Comparison of ENCODE assay signal across 22 cellular contexts in genomic region chr1:184399192-184399847, GRCh38. TPM values are rescaled to one million over a fixed set of nuclear protein-coding genes. Genes with fewer than 3 reads are reported as not detected.
DNase-seq lines count a peak whose midpoint lies in the region; ATAC-seq and TF ChIP-seq lines count a peak whose summit lies in the region.
"Had no signal": no experiment of that assay in that cellular context is flagged by ENCODE, and none has a peak within 500 bp of the region (broad histone marks: within the 10 kb centered on the region; RNA-seq: fewer than 3 reads in every experiment).

No MANE protein-coding gene starts in this region.

- no peak overlapping the region for H3K4me3 Mint-ChIP-seq in WTC11
- H3K4me3 Mint-ChIP-seq: dendritic cell treated with granulocyte-macrophage colony-stimulating factor and Interleukin-4, amounts not matched to agents 40 ng/mL and 50 ng/mL, for 4 days had no signal

- H3K9me3 Mint-ChIP-seq in WTC11 = no peaks in the 10 kb centered on the region
- H3K9me3 Mint-ChIP-seq: dendritic cell treated with granulocyte-macrophage colony-stimulating factor and Interleukin-4, amounts not matched to agents 40 ng/mL and 50 ng/mL, for 4 days had no signal

- H3K4me1 ChIP-seq in subcutaneous abdominal adipose tissue (ENCODE audit: control insufficient read depth in 5 of 5, insufficient read depth in 5 of 5, low read length in 5 of 5) = peaks cover 2 to 5% (median 3%) of the 10 kb centered on the region in 5 donors
- H3K4me1 ChIP-seq in A673 (ENCODE audit: insufficient read depth, low read length, poor library complexity, severe bottlenecking) = peaks cover 4% of the 10 kb centered on the region
- H3K4me1 ChIP-seq: BLaER1, prostate gland had no signal

- H3K27ac ChIP-seq in subcutaneous abdominal adipose tissue (ENCODE audit: low read depth, low read length) (peak overlapping the region; percentile 4), A673 (ENCODE audit: low read depth, low read length, poor library complexity, severe bottlenecking) (no peak overlapping the region)
- H3K27ac ChIP-seq: BLaER1, prostate gland had no signal

- ATAC-seq in WTC11 (peak; percentile 86), left cardiac atrium (peak; percentile 47 to 54), GM18505 (IDR thresholded peaks at IDR 0.05; ENCODE audit: unreplicated experiment) (no peak), GM18511 (IDR thresholded peaks at IDR 0.05; ENCODE audit: unreplicated experiment) (no peak)
- ATAC-seq: mucosa of descending colon had no signal

- CTCF ChIA-PET in WTC11 (lab: Charles Lee) = interaction anchor here (1.2 to 1.7 kb wide), 2 partner anchors 20 to 264 kb away, joined by 3 to 5 read pairs; no protein-coding TSS in a partner anchor
- CTCF ChIA-PET in A673 (lab: Charles Lee) = no interaction called here

- TF ChIP-seq CTCF in WTC11 (IDR thresholded peaks at IDR 0.05) (no peak), A673 (conservative IDR thresholded peaks at IDR 0.05; ENCODE audit: low read depth, low read length) (no peak)

- peaks cover 8% of the 10 kb centered on the region for H3K4me1 Mint-ChIP-seq in WTC11

- no peak overlapping the region for H3K4me3 ChIP-seq in subcutaneous abdominal adipose tissue (ENCODE audit: low read depth in 1 of 5, low read length in 5 of 5)
- no peak overlapping the region for H3K4me3 ChIP-seq in A673 (ENCODE audit: low read depth, low read length, poor library complexity, severe bottlenecking)
- H3K4me3 ChIP-seq: BLaER1, mucosa of descending colon, prostate gland, smooth muscle cell, tibial nerve had no signal

- H3K9ac ChIP-seq in subcutaneous abdominal adipose tissue (ENCODE audit: low read length in 5 of 5) = no peak overlapping the region
- H3K9ac ChIP-seq: BLaER1 had no signal

- TF ChIP-seq POLR2A in GM18505 (IDR thresholded peaks at IDR 0.05; ENCODE audit: borderline replicate concordance, extremely low read depth, insufficient read depth, insufficient read length) = no peak

- H3K27ac Mint-ChIP-seq in WTC11 = no peak overlapping the region
- H3K27ac Mint-ChIP-seq: dendritic cell treated with granulocyte-macrophage colony-stimulating factor and Interleukin-4, amounts not matched to agents 40 ng/mL and 50 ng/mL, for 4 days had no signal

- POLR2A ChIA-PET in WTC11 (lab: Charles Lee) = interaction anchor here (0.7 kb wide), 2 partner anchors 65 to 133 kb away, joined by 6 to 7 read pairs; no protein-coding TSS in a partner anchor
- POLR2A ChIA-PET in A673 (lab: Charles Lee; ENCODE audit: low non-redundant PET) = no interaction called here

- H3K36me3 ChIP-seq in subcutaneous abdominal adipose tissue (ENCODE audit: control insufficient read depth in 5 of 5, insufficient read depth in 5 of 5, low read length in 5 of 5) (no peaks in the 10 kb centered on the region), A673 (ENCODE audit: insufficient read depth, low read length, poor library complexity, severe bottlenecking) (no peaks in the 10 kb centered on the region)
- H3K36me3 ChIP-seq: BLaER1, prostate gland, tibial nerve had no signal

- H3K27me3 ChIP-seq in subcutaneous abdominal adipose tissue (ENCODE audit: control insufficient read depth in 5 of 5, insufficient read depth in 4 of 5, low read length in 5 of 5) (no peaks in the 10 kb centered on the region), A673 (replicated peaks; ENCODE audit: insufficient read depth, low read depth, low read length, poor library complexity) (no peaks in the 10 kb centered on the region)
- H3K27me3 ChIP-seq: BLaER1, tibial nerve had no signal

- no peaks in the 10 kb centered on the region for H3K27me3 Mint-ChIP-seq in WTC11 (ENCODE audit: low read depth)
- H3K27me3 Mint-ChIP-seq: dendritic cell treated with granulocyte-macrophage colony-stimulating factor and Interleukin-4, amounts not matched to agents 40 ng/mL and 50 ng/mL, for 4 days had no signal

- DNase-seq in NCI-H82 (lab: John Stamatoyannopoulos, UW) (peak; percentile 19), NCI-H82 treated with DMSO at 0.1 percent for 48 hours (lab: John Stamatoyannopoulos, UW; ENCODE audit: unreplicated experiment) (no peak), WTC11 (ENCODE audit: low spot score) (no peak), left cardiac atrium (no peak), A673 (ENCODE audit: low spot score) (no peak)
- DNase-seq: activated CD4-positive, alpha-beta T cell treated with anti-CD3 and anti-CD28 coated beads, Interleukin-2, amount 50 U/mL, for 4 hours; activated effector memory CD4-positive, alpha-beta T cell treated with Interleukin-2 at 50 U/mL for 16 hours; mucosa of descending colon; NCI-H2107; NCI-H510A treated with DMSO at 0.1 percent for 48 hours; SIG-M5; stimulated activated CD4-positive, alpha-beta T cell treated with anti-CD3 and anti-CD28 coated beads, Interleukin-2, amount 100 ng/mL, for 48 hours; stimulated activated naive CD4-positive, alpha-beta T cell treated with Interleukin-2 at 50 U/mL for 16 hours; T-helper 2 cell had no signal

- no peaks in the 10 kb centered on the region for H3K9me3 ChIP-seq in subcutaneous abdominal adipose tissue (ENCODE audit: control insufficient read depth in 5 of 5, low read length in 5 of 5)
- H3K9me3 ChIP-seq in A673 (ENCODE audit: low read depth, low read length, poor library complexity, severe bottlenecking) = no peaks in the 10 kb centered on the region
- H3K9me3 ChIP-seq: BLaER1, mucosa of descending colon, prostate gland, tibial nerve had no signal

- no peaks in the 10 kb centered on the region for H3K36me3 Mint-ChIP-seq in WTC11

- BruUV-seq in A673 (replicated peaks; lab: Mats Ljungman, UMichigan) = no TSS peak

- intact Hi-C loops in left cardiac atrium (cut with DNase I) (no loop called here), A673 (cut with micrococcal nuclease; ENCODE audit: unreplicated experiment) (no loop called here)

TF ChIP-seq in WTC11, 78 proteins besides CTCF, POLR2A, EP300 and RAD21 (continues in another document):
- TF ChIP-seq ZNF232 (CRISPR knock-in tag; IDR thresholded peaks at IDR 0.05) (no peak), NR3C1 (CRISPR knock-in tag; conservative IDR thresholded peaks at IDR 0.05; ENCODE audit: low read depth) (no peak), ETV6 (CRISPR knock-in tag; IDR thresholded peaks at IDR 0.05) (no peak), SP1 (CRISPR knock-in tag; conservative IDR thresholded peaks at IDR 0.05) (no peak), E2F4 (CRISPR knock-in tag; IDR thresholded peaks at IDR 0.05; ENCODE audit: borderline replicate concordance, low read depth) (no peak), ZNF317 (CRISPR knock-in tag; IDR thresholded peaks at IDR 0.05; ENCODE audit: borderline replicate concordance, low read depth) (no peak), NFATC4 (CRISPR knock-in tag; IDR thresholded peaks at IDR 0.05) (no peak), JUN (CRISPR knock-in tag; IDR thresholded peaks at IDR 0.05) (no peak), MXD4 (CRISPR knock-in tag; IDR thresholded peaks at IDR 0.05; ENCODE audit: borderline replicate concordance) (no peak), ZBTB43 (CRISPR knock-in tag; IDR thresholded peaks at IDR 0.05) (no peak), ARID4B (CRISPR knock-in tag; IDR thresholded peaks at IDR 0.05; ENCODE audit: borderline replicate concordance) (no peak)

RNA-seq across cellular contexts. Expression of gene C1orf21, which starts 12.5 kb away (rescaled TPM):
- total RNA-seq in WTC11 (2021) = 20.1 to 28.5 TPM (median 22.9 TPM) in 3 replicates
- total RNA-seq in left cardiac atrium = 10 to 100 TPM; 61.3 to 80.7 TPM
- total RNA-seq in A673 (2021) = 31.3 and 34.3 TPM in 2 replicates

Comparison
In these comparisons a context has a peak if more than half of its experiments do, and no peak if none do; other contexts are left out.
1. ATAC-seq: peak in WTC11 (single experiment) and left cardiac atrium (2 of 2); none in GM18505 (single experiment) and GM18511 (single experiment).